Comparison of ENCODE assay signal across 1 cellular context in genomic region chr14:24390696-24391468, GRCh38.
TF ChIP-seq lines count a peak whose summit lies in the region.

No MANE protein-coding gene starts in this region.

TF ChIP-seq in GM23338, 12 proteins besides CTCF, POLR2A, EP300 and RAD21:
- TF ChIP-seq CREB1 (CRISPR knock-in tag; IDR thresholded peaks at IDR 0.05; ENCODE audit: low read depth) (no peak), ZNF462 (CRISPR knock-in tag; IDR thresholded peaks at IDR 0.05) (no peak), ZNF114 (CRISPR knock-in tag; IDR thresholded peaks at IDR 0.05) (no peak), JUNB (IDR thresholded peaks at IDR 0.05; ENCODE audit: unreplicated experiment) (no peak), POLR2AphosphoS5 (IDR thresholded peaks at IDR 0.05; ENCODE audit: low read depth) (no peak), ZNF331 (CRISPR knock-in tag; IDR thresholded peaks at IDR 0.05; ENCODE audit: low read depth) (no peak), STAT1 (IDR thresholded peaks at IDR 0.05; ENCODE audit: unreplicated experiment) (no peak)
